1 cellular context compared by ENCODE assay signal in the genomic region with DNA sequence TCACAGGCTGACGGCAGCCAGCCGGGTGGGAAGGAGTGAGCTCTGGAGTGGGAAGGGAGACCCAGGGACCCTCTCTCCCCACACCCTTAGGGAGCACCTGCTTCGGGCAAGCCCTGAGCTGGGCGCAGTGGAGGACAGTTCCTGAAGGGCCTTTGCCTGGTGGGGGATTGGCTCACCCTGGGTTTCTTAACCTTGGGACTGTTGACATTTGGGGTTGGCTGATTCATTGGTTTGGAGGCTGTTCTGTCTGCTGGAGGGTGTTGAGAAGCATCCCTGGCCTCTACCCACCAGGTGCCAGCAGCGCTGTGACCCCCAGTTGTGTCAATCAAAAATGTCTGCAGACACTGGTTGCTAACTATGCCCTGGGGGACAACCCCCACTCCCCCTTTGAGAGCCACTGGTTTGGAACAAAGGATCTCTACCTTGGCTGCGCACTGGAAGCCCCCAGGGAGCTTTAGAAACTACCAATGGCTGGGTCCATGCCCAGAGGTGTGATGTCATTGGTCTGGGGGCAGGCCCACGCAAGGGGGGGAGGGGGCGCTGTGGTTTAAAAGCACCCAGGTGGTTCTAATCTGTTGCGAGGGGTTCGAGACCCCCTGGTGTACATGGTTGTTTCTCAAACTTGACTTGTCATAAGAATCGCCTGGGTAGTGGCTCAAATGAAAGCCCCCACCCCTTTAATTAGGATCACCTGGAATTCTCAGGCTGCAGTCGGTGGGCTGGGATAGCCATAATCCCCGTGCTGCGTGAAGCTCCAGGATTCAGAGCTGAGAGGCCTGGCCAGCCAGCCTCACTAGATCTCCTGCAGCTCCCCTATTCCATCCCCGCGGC.
TF ChIP-seq lines count a peak whose summit lies in the region.

No MANE protein-coding gene starts in this region.

TF ChIP-seq in WTC11, 78 proteins besides CTCF, POLR2A, EP300 and RAD21 (continued from another document):
- TF ChIP-seq, protein P1, sequence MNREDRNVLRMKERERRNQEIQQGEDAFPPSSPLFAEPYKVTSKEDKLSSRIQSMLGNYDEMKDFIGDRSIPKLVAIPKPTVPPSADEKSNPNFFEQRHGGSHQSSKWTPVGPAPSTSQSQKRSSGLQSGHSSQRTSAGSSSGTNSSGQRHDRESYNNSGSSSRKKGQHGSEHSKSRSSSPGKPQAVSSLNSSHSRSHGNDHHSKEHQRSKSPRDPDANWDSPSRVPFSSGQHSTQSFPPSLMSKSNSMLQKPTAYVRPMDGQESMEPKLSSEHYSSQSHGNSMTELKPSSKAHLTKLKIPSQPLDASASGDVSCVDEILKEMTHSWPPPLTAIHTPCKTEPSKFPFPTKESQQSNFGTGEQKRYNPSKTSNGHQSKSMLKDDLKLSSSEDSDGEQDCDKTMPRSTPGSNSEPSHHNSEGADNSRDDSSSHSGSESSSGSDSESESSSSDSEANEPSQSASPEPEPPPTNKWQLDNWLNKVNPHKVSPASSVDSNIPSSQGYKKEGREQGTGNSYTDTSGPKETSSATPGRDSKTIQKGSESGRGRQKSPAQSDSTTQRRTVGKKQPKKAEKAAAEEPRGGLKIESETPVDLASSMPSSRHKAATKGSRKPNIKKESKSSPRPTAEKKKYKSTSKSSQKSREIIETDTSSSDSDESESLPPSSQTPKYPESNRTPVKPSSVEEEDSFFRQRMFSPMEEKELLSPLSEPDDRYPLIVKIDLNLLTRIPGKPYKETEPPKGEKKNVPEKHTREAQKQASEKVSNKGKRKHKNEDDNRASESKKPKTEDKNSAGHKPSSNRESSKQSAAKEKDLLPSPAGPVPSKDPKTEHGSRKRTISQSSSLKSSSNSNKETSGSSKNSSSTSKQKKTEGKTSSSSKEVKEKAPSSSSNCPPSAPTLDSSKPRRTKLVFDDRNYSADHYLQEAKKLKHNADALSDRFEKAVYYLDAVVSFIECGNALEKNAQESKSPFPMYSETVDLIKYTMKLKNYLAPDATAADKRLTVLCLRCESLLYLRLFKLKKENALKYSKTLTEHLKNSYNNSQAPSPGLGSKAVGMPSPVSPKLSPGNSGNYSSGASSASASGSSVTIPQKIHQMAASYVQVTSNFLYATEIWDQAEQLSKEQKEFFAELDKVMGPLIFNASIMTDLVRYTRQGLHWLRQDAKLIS (CRISPR knock-in tag; IDR thresholded peaks at IDR 0.05; ENCODE audit: borderline replicate concordance), result no peak
- TF ChIP-seq MYBL2 (CRISPR knock-in tag; IDR thresholded peaks at IDR 0.05), result no peak
- TF ChIP-seq, protein P2, sequence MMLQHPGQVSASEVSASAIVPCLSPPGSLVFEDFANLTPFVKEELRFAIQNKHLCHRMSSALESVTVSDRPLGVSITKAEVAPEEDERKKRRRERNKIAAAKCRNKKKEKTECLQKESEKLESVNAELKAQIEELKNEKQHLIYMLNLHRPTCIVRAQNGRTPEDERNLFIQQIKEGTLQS (CRISPR knock-in tag; conservative IDR thresholded peaks at IDR 0.05), result no peak
- TF ChIP-seq, protein P3, sequence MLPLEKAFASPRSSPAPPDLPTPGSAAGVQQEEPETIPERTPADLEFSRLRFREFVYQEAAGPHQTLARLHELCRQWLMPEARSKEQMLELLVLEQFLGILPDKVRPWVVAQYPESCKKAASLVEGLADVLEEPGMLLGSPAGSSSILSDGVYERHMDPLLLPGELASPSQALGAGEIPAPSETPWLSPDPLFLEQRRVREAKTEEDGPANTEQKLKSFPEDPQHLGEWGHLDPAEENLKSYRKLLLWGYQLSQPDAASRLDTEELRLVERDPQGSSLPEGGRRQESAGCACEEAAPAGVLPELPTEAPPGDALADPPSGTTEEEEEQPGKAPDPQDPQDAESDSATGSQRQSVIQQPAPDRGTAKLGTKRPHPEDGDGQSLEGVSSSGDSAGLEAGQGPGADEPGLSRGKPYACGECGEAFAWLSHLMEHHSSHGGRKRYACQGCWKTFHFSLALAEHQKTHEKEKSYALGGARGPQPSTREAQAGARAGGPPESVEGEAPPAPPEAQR (CRISPR knock-in tag; IDR thresholded peaks at IDR 0.05), result no peak
